In genomic region chr5:168219515-168220410, GRCh38 we compare ENCODE assay signal across 8 cellular contexts.
DNase-seq lines count a peak whose midpoint lies in the region; ATAC-seq and TF ChIP-seq lines count a peak whose summit lies in the region.

No MANE protein-coding gene starts in this region.

- H4K20me1 ChIP-seq in BLaER1, result no peaks in the 10 kb centered on the region

- H3K27me3 ChIP-seq in BLaER1 (no peaks in the 10 kb centered on the region), left lung (no peaks in the 10 kb centered on the region)

- H3K36me3 ChIP-seq in BLaER1 (peaks cover 93% of the 10 kb centered on the region), left lung (no peaks in the 10 kb centered on the region)

- H3K4me3 ChIP-seq in BLaER1 (no peak overlapping the region), NB4 (ENCODE audit: low read depth, low read length) (no peak overlapping the region), left lung (peak overlapping the region in 1 of 2 donors; percentile 11)

- peak; percentile 63 for DNase-seq in NB4 (ENCODE audit: low read depth)
- peak; percentile 70 for DNase-seq in SKM-1 treated with dmso at 0.1 percent for 144 hours (lab: John Stamatoyannopoulos, UW; ENCODE audit: unreplicated experiment)
- DNase-seq in dermis blood vessel endothelial cell, result peak; percentile 69
- no peak for DNase-seq in left lung
- peak; percentile 54 for DNase-seq in stromal cell of bone marrow (ENCODE audit: low read depth)

- TF ChIP-seq CTCF in NB4 (IDR thresholded peaks at IDR 0.05; ENCODE audit: low read depth, low read length), result peak; percentile 76
- peak; percentile 86 to 88 for TF ChIP-seq CTCF in left lung (IDR thresholded peaks at IDR 0.05)

- ATAC-seq in GM18499 (IDR thresholded peaks at IDR 0.05; ENCODE audit: insufficient read depth, unreplicated experiment), result peak; percentile 65
- ATAC-seq in HG02763 (IDR thresholded peaks at IDR 0.05; ENCODE audit: unreplicated experiment), result peak; percentile 84
- ATAC-seq in left lung, result peak; percentile 95

- TF ChIP-seq POLR2A in NB4 (IDR thresholded peaks at IDR 0.05; ENCODE audit: extremely low read depth, insufficient read length), result no peak

- H3K4me1 ChIP-seq in BLaER1 (peaks cover 6% of the 10 kb centered on the region; the same call in 1 of the 2 replicates), left lung (no peaks in the 10 kb centered on the region)

- peak overlapping the region; percentile 48 for H3K4me2 ChIP-seq in BLaER1

- H3K27ac ChIP-seq in BLaER1 (no peak overlapping the region), left lung (no peak overlapping the region)

- intact Hi-C loops in left lung (cut with DNase I), result loop anchor here in 1 of 2 donors (10.0 kb wide), 2 partner anchors 105 to 495 kb away; no protein-coding TSS in a partner anchor

- no peak overlapping the region for H3K9ac ChIP-seq in BLaER1

- H3K9me3 ChIP-seq in BLaER1, result no peaks in the 10 kb centered on the region
- H3K9me3 ChIP-seq in left lung, result no peaks in the 10 kb centered on the region

Comparison
In these comparisons a context has a peak if more than half of its experiments do, and no peak if none do; other contexts are left out.
1. DNase-seq: peak in NB4 (single experiment), SKM-1 treated with dmso at 0.1 percent for 144 hours (single experiment), dermis blood vessel endothelial cell (single experiment) and stromal cell of bone marrow (single experiment); none in left lung (0 of 2).
2. Peak in every context shown above with its lines, with median percentiles within 50 percentile points of each other: ATAC-seq.